ENCODE assay signal across 24 cellular contexts in the genomic region with DNA sequence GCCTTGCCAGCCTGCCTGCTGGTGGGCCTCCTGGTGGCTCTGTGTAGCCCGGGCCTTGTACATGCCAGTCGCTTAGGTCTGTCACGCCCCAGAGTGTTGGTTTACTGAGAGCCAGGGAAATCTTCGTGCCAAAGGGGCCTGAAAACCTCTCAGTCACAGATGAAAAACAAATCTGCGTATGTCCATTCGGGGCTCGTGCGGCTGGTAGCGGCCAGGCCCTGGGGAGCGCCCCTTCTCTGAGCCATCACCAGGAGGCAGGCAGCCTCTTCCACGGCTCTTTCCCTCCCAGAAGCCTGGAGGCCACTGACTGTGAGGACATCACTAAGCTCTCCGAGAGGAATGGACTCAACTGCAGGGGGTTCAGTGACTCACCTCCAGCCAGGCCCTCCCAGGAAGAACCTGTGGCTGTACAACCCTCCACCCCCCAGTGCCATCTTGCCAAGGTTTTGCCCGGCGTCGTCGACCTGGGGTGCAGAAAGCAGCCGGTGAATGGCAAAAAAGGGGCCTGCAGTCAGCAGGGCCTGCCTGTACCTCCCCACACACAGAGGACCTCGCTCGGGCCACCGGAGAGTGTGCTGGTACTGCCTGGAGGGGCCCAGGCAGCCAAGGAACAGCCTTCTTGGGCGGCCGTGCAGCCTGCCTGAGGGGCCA.
DNase-seq lines count a peak whose midpoint lies in the region; ATAC-seq and TF ChIP-seq lines count a peak whose summit lies in the region.
"Had no signal": no experiment of that assay in that cellular context is flagged by ENCODE, and none has a peak within 500 bp of the region (broad histone marks: within the 10 kb centered on the region; RNA-seq: fewer than 3 reads in every experiment).

No MANE protein-coding gene starts in this region.

- in situ Hi-C loops in gastrocnemius medialis (cut with MboI; ENCODE audit: low sequenced_read_pairs in 4 of 4), result no loop called here

- H3K27me3 ChIP-seq in endodermal cell (ENCODE audit: control insufficient read depth, insufficient read depth, low read length, poor library complexity, severe bottlenecking) (no peaks in the 10 kb centered on the region), thyroid gland (no peaks in the 10 kb centered on the region), gastrocnemius medialis (no peaks in the 10 kb centered on the region)
- H3K27me3 ChIP-seq: adrenal gland, esophagus squamous epithelium, heart right ventricle, right lobe of liver, vagina had no signal

- peak; percentile 64 for ATAC-seq in SK-N-SH treated with all-trans-retinoic acid at 6 μM for 48 hours
- no peak for ATAC-seq in gastrocnemius medialis
- ATAC-seq: heart right ventricle, left cardiac atrium, mucosa of descending colon, PC-3 had no signal

- peaks cover 23% of the 10 kb centered on the region for H3K4me1 Mint-ChIP-seq in activated naive CD4-positive, alpha-beta T cell treated with anti-CD3 and anti-CD28 coated beads, Interleukin-2, amount 10 ng/mL, durations not matched to agents 7 days and 5 days
- no peaks in the 10 kb centered on the region for H3K4me1 Mint-ChIP-seq in endodermal cell
- peaks cover 18% of the 10 kb centered on the region for H3K4me1 Mint-ChIP-seq in activated CD4-positive, alpha-beta memory T cell treated with anti-CD3 and anti-CD28 coated beads, Interleukin-2, amount 10 ng/mL, durations not matched to agents 7 days and 5 days

- TF ChIP-seq CTCF in endodermal cell (conservative IDR thresholded peaks at IDR 0.05), result peak; percentile 59
- peak in 3 of 6 experiments; percentile 20 to 32 (median 30) for TF ChIP-seq CTCF in thyroid gland (IDR thresholded peaks at IDR 0.05)
- no peak for TF ChIP-seq CTCF in gastrocnemius medialis (IDR thresholded peaks at IDR 0.05 in 4 of 5, conservative IDR thresholded peaks at IDR 0.05 in 1 of 5)

- H3K36me3 Mint-ChIP-seq in activated naive CD4-positive, alpha-beta T cell treated with anti-CD3 and anti-CD28 coated beads, Interleukin-2, amount 10 ng/mL, durations not matched to agents 7 days and 5 days, result no peaks in the 10 kb centered on the region
- no peaks in the 10 kb centered on the region for H3K36me3 Mint-ChIP-seq in endodermal cell (ENCODE audit: low read depth)
- no peaks in the 10 kb centered on the region for H3K36me3 Mint-ChIP-seq in activated CD4-positive, alpha-beta memory T cell treated with anti-CD3 and anti-CD28 coated beads, Interleukin-2, amount 10 ng/mL, durations not matched to agents 7 days and 5 days (ENCODE audit: low read depth)

- TF ChIP-seq POLR2A in thyroid gland (IDR thresholded peaks at IDR 0.05) (no peak), gastrocnemius medialis (IDR thresholded peaks at IDR 0.05) (no peak)

- no peak overlapping the region for H3K4me3 Mint-ChIP-seq in activated naive CD4-positive, alpha-beta T cell treated with anti-CD3 and anti-CD28 coated beads, Interleukin-2, amount 10 ng/mL, durations not matched to agents 7 days and 5 days
- no peak overlapping the region for H3K4me3 Mint-ChIP-seq in endodermal cell
- no peak overlapping the region for H3K4me3 Mint-ChIP-seq in activated CD4-positive, alpha-beta memory T cell treated with anti-CD3 and anti-CD28 coated beads, Interleukin-2, amount 10 ng/mL, durations not matched to agents 7 days and 5 days
- H3K4me3 Mint-ChIP-seq: activated T-helper 1 cell treated with anti-CD3 and anti-CD28 coated beads, Interleukin-12 subunit alpha, Interleukin-12 subunit beta, Interleukin-2, Interleukin-4 antibody, amounts not matched to agents 30 ng/mL and 10 ng/mL and 1 ng/mL, durations not matched to agents 14 hours and 24 hours and 36 hours had no signal

- no peaks in the 10 kb centered on the region for H3K9me3 Mint-ChIP-seq in activated naive CD4-positive, alpha-beta T cell treated with anti-CD3 and anti-CD28 coated beads, Interleukin-2, amount 10 ng/mL, durations not matched to agents 7 days and 5 days
- peaks cover 2% of the 10 kb centered on the region for H3K9me3 Mint-ChIP-seq in endodermal cell
- no peaks in the 10 kb centered on the region for H3K9me3 Mint-ChIP-seq in activated CD4-positive, alpha-beta memory T cell treated with anti-CD3 and anti-CD28 coated beads, Interleukin-2, amount 10 ng/mL, durations not matched to agents 7 days and 5 days
- H3K9me3 Mint-ChIP-seq: activated T-helper 1 cell treated with anti-CD3 and anti-CD28 coated beads, Interleukin-12 subunit alpha, Interleukin-12 subunit beta, Interleukin-2, Interleukin-4 antibody, amounts not matched to agents 30 ng/mL and 10 ng/mL and 1 ng/mL, durations not matched to agents 14 hours and 24 hours and 36 hours had no signal

- H3K9me3 ChIP-seq in endodermal cell (ENCODE audit: control insufficient read depth, low read length) (no peaks in the 10 kb centered on the region), thyroid gland (no peaks in the 10 kb centered on the region), gastrocnemius medialis (no peaks in the 10 kb centered on the region)
- H3K9me3 ChIP-seq: adrenal gland, esophagus squamous epithelium, heart right ventricle, mucosa of descending colon, right lobe of liver, vagina had no signal

- no peaks in the 10 kb centered on the region for H3K4me1 ChIP-seq in endodermal cell (ENCODE audit: control insufficient read depth, insufficient read depth, low read length)
- no peaks in the 10 kb centered on the region for H3K4me1 ChIP-seq in thyroid gland
- no peaks in the 10 kb centered on the region for H3K4me1 ChIP-seq in gastrocnemius medialis
- H3K4me1 ChIP-seq: adrenal gland, right lobe of liver, vagina had no signal

- no peaks in the 10 kb centered on the region for H3K36me3 ChIP-seq in endodermal cell (ENCODE audit: control insufficient read depth, insufficient read depth, low read length)
- no peaks in the 10 kb centered on the region for H3K36me3 ChIP-seq in thyroid gland
- no peaks in the 10 kb centered on the region for H3K36me3 ChIP-seq in gastrocnemius medialis
- H3K36me3 ChIP-seq: adrenal gland, esophagus squamous epithelium, heart right ventricle, right lobe of liver, vagina had no signal

- CTCF ChIA-PET in activated naive CD4-positive, alpha-beta T cell treated with anti-CD3 and anti-CD28 coated beads, Interleukin-2, amount 10 ng/mL, durations not matched to agents 7 days and 5 days (lab: Charles Lee), result interaction anchor here (0.6 kb wide), 1 partner anchor 239 kb away, joined by 3 read pairs; no protein-coding TSS in a partner anchor
- CTCF ChIA-PET in activated CD4-positive, alpha-beta memory T cell treated with anti-CD3 and anti-CD28 coated beads, Interleukin-2, amount 10 ng/mL, durations not matched to agents 7 days and 5 days (lab: Charles Lee), result interaction anchor here (1.9 kb wide), 1 partner anchor 81 kb away, joined by 5 read pairs; no protein-coding TSS in a partner anchor

- POLR2A ChIA-PET in activated CD4-positive, alpha-beta memory T cell treated with anti-CD3 and anti-CD28 coated beads, Interleukin-2, amount 10 ng/mL, durations not matched to agents 7 days and 5 days (lab: Charles Lee), result interaction anchor here (1.2 to 1.9 kb wide), 2 partner anchors 80 to 81 kb away, joined by 4 to 7 read pairs; no protein-coding TSS in a partner anchor

- intact Hi-C loops in thyroid gland (cut with DNase I) (no loop called here), gastrocnemius medialis (cut with DNase I; ENCODE audit: low total_unique reads) (no loop called here)

- H3K4me3 ChIP-seq in endodermal cell (ENCODE audit: low read length), result no peak overlapping the region
- H3K4me3 ChIP-seq in thyroid gland (replicated peaks in 1 of 3), result no peak overlapping the region
- no peak overlapping the region for H3K4me3 ChIP-seq in gastrocnemius medialis
- H3K4me3 ChIP-seq: adrenal gland, esophagus squamous epithelium, heart right ventricle, mucosa of descending colon, right lobe of liver, vagina had no signal

- WGBS in endodermal cell (ENCODE audit: insufficient coverage in 1 of 2, insufficient read length in 1 of 2), 2 experiments, result 80 to 92% methylated on average over 2 to 22 of the region's 22 CpGs
- WGBS in thyroid gland, 2 donors, result 75% methylated on average over 8 of the region's 22 CpGs; no CpG with 5 or more reads in 1 of the 2 donors

- no peak for DNase-seq in activated naive CD4-positive, alpha-beta T cell treated with anti-CD3 and anti-CD28 coated beads, Interleukin-2, amount 10 ng/mL, durations not matched to agents 7 days and 5 days
- DNase-seq in activated naive CD4-positive, alpha-beta T cell treated with anti-CD3 and anti-CD28 coated beads, Interleukin-2, amount 50 U/mL, for 16 hours, result no peak
- DNase-seq in endodermal cell, result peak; percentile 83
- DNase-seq in thyroid gland, result peak; percentile 69 to 73
- DNase-seq in gastrocnemius medialis, result no peak
- no peak for DNase-seq in Kasumi-1 (lab: John Stamatoyannopoulos, UW)
- DNase-seq in activated CD4-positive, alpha-beta memory T cell treated with anti-CD3 and anti-CD28 coated beads, Interleukin-2, amount 10 ng/mL, durations not matched to agents 7 days and 5 days, result no peak
- DNase-seq: activated CD4-positive, alpha-beta T cell treated with anti-CD3 and anti-CD28 coated beads, Interleukin-2, amount 50 U/mL, for 48 hours; adrenal gland; dermis blood vessel endothelial cell; esophagus squamous epithelium; heart right ventricle; left cardiac atrium; mucosa of descending colon; NCI-H1436; NCI-H510A treated with DMSO at 0.1 percent for 48 hours; occipital lobe; PC-3; stimulated activated CD4-positive, alpha-beta T cell treated with anti-CD3 and anti-CD28 coated beads, Interleukin-2, amount 100 ng/mL, for 24 hours had no signal

- H3K27me3 Mint-ChIP-seq in activated naive CD4-positive, alpha-beta T cell treated with anti-CD3 and anti-CD28 coated beads, Interleukin-2, amount 10 ng/mL, durations not matched to agents 7 days and 5 days, result no peaks in the 10 kb centered on the region
- peaks cover 2% of the 10 kb centered on the region for H3K27me3 Mint-ChIP-seq in endodermal cell (ENCODE audit: insufficient read depth)
- H3K27me3 Mint-ChIP-seq in activated CD4-positive, alpha-beta memory T cell treated with anti-CD3 and anti-CD28 coated beads, Interleukin-2, amount 10 ng/mL, durations not matched to agents 7 days and 5 days, result no peaks in the 10 kb centered on the region

- peak overlapping the region; percentile 84 for H3K27ac Mint-ChIP-seq in activated naive CD4-positive, alpha-beta T cell treated with anti-CD3 and anti-CD28 coated beads, Interleukin-2, amount 10 ng/mL, durations not matched to agents 7 days and 5 days
- H3K27ac Mint-ChIP-seq in endodermal cell, result no peak overlapping the region
- no peak overlapping the region for H3K27ac Mint-ChIP-seq in activated CD4-positive, alpha-beta memory T cell treated with anti-CD3 and anti-CD28 coated beads, Interleukin-2, amount 10 ng/mL, durations not matched to agents 7 days and 5 days
- H3K27ac Mint-ChIP-seq: activated T-helper 1 cell treated with anti-CD3 and anti-CD28 coated beads, Interleukin-12 subunit alpha, Interleukin-12 subunit beta, Interleukin-2, Interleukin-4 antibody, amounts not matched to agents 30 ng/mL and 10 ng/mL and 1 ng/mL, durations not matched to agents 14 hours and 24 hours and 36 hours had no signal

- H3K9ac ChIP-seq in endodermal cell (ENCODE audit: extremely low read depth, low read length, poor library complexity, severe bottlenecking), result no peak overlapping the region

- no peak overlapping the region for H3K27ac ChIP-seq in endodermal cell (ENCODE audit: low read depth, low read length)
- H3K27ac ChIP-seq in thyroid gland, result peak overlapping the region; percentile 29 to 36 (median 33)
- H3K27ac ChIP-seq in gastrocnemius medialis, result no peak overlapping the region
- H3K27ac ChIP-seq: adrenal gland, esophagus squamous epithelium, heart right ventricle, HL-60, vagina had no signal

Comparison
In these comparisons a context has a peak if more than half of its experiments do, and no peak if none do; other contexts are left out.
1. DNase-seq: peak in endodermal cell (single experiment) and thyroid gland (2 of 2); none in activated naive CD4-positive, alpha-beta T cell treated with anti-CD3 and anti-CD28 coated beads, Interleukin-2, amount 10 ng/mL, durations not matched to agents 7 days and 5 days (single experiment), activated naive CD4-positive, alpha-beta T cell treated with anti-CD3 and anti-CD28 coated beads, Interleukin-2, amount 50 U/mL, for 16 hours (single experiment), gastrocnemius medialis (0 of 2), Kasumi-1 (0 of 2) and activated CD4-positive, alpha-beta memory T cell treated with anti-CD3 and anti-CD28 coated beads, Interleukin-2, amount 10 ng/mL, durations not matched to agents 7 days and 5 days (single experiment).
2. H3K27ac ChIP-seq: peak in thyroid gland (3 of 3); none in endodermal cell (single experiment) and gastrocnemius medialis (0 of 4).